Comparison of ENCODE assay signal across 1 cellular context in genomic region chr13:20331949-20332348, GRCh38.
A peak's percentile ranks its signal among the peaks of the same experiment; 100 is the strongest.
TF ChIP-seq lines count a peak whose summit lies in the region.

No MANE protein-coding gene starts in this region.

TF ChIP-seq in HEK293, 187 proteins besides CTCF, POLR2A, EP300 and RAD21 (continued from another document):
- TF ChIP-seq ZNF488 (tag by site-specific recombination; IDR thresholded peaks at IDR 0.05) (0 out of 2 replicates have a peak, but pooled peaks have one; percentile 21), ZNF24 (tag by site-specific recombination; IDR thresholded peaks at IDR 0.05) (peak; percentile 78; the same call in 1 of the 2 replicates), GLIS1 (tag by site-specific recombination; IDR thresholded peaks at IDR 0.05) (peak; percentile 80), ZBTB8A (tag by site-specific recombination; IDR thresholded peaks at IDR 0.05) (0 out of 2 replicates have a peak, but pooled peaks have one; percentile 26), HOXA7 (CRISPR knock-in tag; IDR thresholded peaks at IDR 0.05; ENCODE audit: borderline replicate concordance) (no peak)
- TF ChIP-seq, protein P1, sequence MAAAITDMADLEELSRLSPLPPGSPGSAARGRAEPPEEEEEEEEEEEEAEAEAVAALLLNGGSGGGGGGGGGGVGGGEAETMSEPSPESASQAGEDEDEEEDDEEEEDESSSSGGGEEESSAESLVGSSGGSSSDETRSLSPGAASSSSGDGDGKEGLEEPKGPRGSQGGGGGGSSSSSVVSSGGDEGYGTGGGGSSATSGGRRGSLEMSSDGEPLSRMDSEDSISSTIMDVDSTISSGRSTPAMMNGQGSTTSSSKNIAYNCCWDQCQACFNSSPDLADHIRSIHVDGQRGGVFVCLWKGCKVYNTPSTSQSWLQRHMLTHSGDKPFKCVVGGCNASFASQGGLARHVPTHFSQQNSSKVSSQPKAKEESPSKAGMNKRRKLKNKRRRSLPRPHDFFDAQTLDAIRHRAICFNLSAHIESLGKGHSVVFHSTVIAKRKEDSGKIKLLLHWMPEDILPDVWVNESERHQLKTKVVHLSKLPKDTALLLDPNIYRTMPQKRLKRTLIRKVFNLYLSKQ (tag by site-specific recombination; IDR thresholded peaks at IDR 0.05; ENCODE audit: borderline replicate concordance) = no peak
- TF ChIP-seq, protein P2, sequence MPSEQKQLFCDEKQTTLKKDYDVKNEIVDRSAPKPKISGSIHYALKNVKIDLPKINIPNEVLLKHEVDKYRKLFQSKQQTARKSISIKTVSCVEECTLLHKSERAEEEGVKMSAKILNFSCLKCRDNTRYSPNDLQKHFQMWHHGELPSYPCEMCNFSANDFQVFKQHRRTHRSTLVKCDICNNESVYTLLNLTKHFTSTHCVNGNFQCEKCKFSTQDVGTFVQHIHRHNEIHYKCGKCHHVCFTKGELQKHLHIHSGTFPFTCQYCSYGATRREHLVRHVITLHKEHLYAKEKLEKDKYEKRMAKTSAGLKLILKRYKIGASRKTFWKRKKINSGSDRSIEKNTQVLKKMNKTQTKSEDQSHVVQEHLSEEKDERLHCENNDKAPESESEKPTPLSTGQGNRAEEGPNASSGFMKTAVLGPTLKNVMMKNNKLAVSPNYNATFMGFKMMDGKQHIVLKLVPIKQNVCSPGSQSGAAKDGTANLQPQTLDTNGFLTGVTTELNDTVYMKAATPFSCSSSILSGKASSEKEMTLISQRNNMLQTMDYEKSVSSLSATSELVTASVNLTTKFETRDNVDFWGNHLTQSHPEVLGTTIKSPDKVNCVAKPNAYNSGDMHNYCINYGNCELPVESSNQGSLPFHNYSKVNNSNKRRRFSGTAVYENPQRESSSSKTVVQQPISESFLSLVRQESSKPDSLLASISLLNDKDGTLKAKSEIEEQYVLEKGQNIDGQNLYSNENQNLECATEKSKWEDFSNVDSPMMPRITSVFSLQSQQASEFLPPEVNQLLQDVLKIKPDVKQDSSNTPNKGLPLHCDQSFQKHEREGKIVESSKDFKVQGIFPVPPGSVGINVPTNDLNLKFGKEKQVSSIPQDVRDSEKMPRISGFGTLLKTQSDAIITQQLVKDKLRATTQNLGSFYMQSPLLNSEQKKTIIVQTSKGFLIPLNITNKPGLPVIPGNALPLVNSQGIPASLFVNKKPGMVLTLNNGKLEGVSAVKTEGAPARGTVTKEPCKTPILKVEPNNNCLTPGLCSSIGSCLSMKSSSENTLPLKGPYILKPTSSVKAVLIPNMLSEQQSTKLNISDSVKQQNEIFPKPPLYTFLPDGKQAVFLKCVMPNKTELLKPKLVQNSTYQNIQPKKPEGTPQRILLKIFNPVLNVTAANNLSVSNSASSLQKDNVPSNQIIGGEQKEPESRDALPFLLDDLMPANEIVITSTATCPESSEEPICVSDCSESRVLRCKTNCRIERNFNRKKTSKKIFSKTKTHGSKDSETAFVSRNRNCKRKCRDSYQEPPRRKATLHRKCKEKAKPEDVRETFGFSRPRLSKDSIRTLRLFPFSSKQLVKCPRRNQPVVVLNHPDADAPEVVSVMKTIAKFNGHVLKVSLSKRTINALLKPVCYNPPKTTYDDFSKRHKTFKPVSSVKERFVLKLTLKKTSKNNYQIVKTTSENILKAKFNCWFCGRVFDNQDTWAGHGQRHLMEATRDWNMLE (tag by site-specific recombination; conservative IDR thresholded peaks at IDR 0.05; ENCODE audit: low read depth) = 0 out of 2 replicates have a peak, but pooled peaks have one; percentile 11
